28 cellular contexts compared by ENCODE assay signal in genomic region chr2:73279852-73280251, GRCh38. TPM values are rescaled to one million over a fixed set of nuclear protein-coding genes. Genes with fewer than 3 reads are reported as not detected.
"Had no signal": no experiment of that assay in that cellular context is flagged by ENCODE, and none has a peak within 500 bp of the region (broad histone marks: within the 10 kb centered on the region; RNA-seq: fewer than 3 reads in every experiment).

No MANE protein-coding gene starts in this region.

- H3K4me3 ChIP-seq: body of pancreas, hepatocyte, left lung, thyroid gland had no signal

- H3K9me3 ChIP-seq: body of pancreas, left lung, thyroid gland had no signal

- H3K27me3 ChIP-seq: body of pancreas, foreskin keratinocyte, thyroid gland had no signal

- H3K79me2 ChIP-seq: hepatocyte, parathyroid adenoma had no signal

- H2AFZ ChIP-seq: hepatocyte, parathyroid adenoma had no signal

- H3K9ac ChIP-seq: parathyroid adenoma had no signal

- H3K27ac ChIP-seq: body of pancreas, foreskin keratinocyte, hepatocyte, left lung, parathyroid adenoma, thyroid gland had no signal

- H3K4me2 ChIP-seq: hepatocyte had no signal

- ATAC-seq: activated T-cell treated with anti-CD3 and anti-CD28 coated beads, Interleukin-2, amount 50 U/mL, for 72 hours; body of pancreas; left lung; naive thymus-derived CD4-positive, alpha-beta T cell; right cardiac atrium; T-cell; WTC11 had no signal

- DNase-seq: activated CD4-positive, alpha-beta T cell treated with anti-CD3 and anti-CD28 coated beads for 4 hours; activated CD4-positive, alpha-beta T cell treated with anti-CD3 and anti-CD28 coated beads, Interleukin-2, amount 50 U/mL, for 48 hours; activated effector memory CD4-positive, alpha-beta T cell treated with Interleukin-2 at 50 U/mL for 16 hours; activated naive CD4-positive, alpha-beta T cell treated with anti-CD3 and anti-CD28 coated beads, Interleukin-2, amount 10 ng/mL, durations not matched to agents 7 days and 5 days; activated T-cell treated with anti-CD3 and anti-CD28 coated beads, Interleukin-2, amount 50 U/mL, for 72 hours; amygdala; body of pancreas; effector CD4-positive, alpha-beta T cell; foreskin keratinocyte; kidney glomerular epithelial cell; left lung; naive thymus-derived CD4-positive, alpha-beta T cell; right cardiac atrium; stimulated activated CD4-positive, alpha-beta T cell treated with anti-CD3 and anti-CD28 coated beads, Interleukin-12 subunit alpha, Interleukin-12 subunit beta, amount 100 ng/mL, for 4 hours; stimulated activated CD4-positive, alpha-beta T cell treated with anti-CD3 and anti-CD28 coated beads, Interleukin-4, amount 100 ng/mL, for 4 hours; substantia nigra; T-cell; thyroid gland had no signal

- H3K4me1 ChIP-seq: foreskin keratinocyte had no signal

- H3K36me3 ChIP-seq: left lung, thyroid gland had no signal

RNA-seq across cellular contexts. Expression of gene EGR4, which starts 13.5 kb away (rescaled TPM):
- total RNA-seq: body of pancreas, cardiac septum, chondrocyte, foreskin keratinocyte, glomerular endothelial cell, left lung, pulmonary artery endothelial cell, right cardiac atrium, skeletal muscle tissue, thyroid gland, ureter had no signal
- polyA plus RNA-seq: esophagus; foreskin keratinocyte; naive thymus-derived CD4-positive, alpha-beta T cell had no signal
